Comparison of ENCODE assay signal across 21 cellular contexts in the genomic region with DNA sequence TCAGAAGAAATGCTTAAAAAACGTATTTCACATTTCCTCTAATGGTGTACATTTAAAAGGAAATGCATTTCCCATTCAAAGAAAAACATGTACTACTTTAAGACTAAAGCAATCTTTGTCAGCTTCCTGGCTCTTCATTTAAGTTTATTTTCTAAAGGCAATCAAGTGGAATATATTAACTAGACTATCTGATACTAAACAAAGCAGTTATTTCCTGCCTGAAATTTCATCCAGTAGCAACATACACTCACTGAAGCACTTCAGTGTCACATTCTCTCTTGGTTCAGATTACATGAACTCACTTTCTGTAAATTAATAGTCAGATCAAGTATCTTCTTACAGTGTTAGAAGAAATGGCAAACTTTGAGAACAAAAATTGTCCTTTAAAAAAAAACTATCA. TPM values are rescaled to one million over a fixed set of nuclear protein-coding genes. Genes with fewer than 3 reads are reported as not detected.
DNase-seq lines count a peak whose midpoint lies in the region; ATAC-seq and TF ChIP-seq lines count a peak whose summit lies in the region.
"Had no signal": no experiment of that assay in that cellular context is flagged by ENCODE, and none has a peak within 500 bp of the region (broad histone marks: within the 10 kb centered on the region; RNA-seq: fewer than 3 reads in every experiment).

No MANE protein-coding gene starts in this region.

- H3K36me3 ChIP-seq in SU-DHL-6 (ENCODE audit: low read length): no peaks in the 10 kb centered on the region
- H3K36me3 ChIP-seq in breast epithelium: no peaks in the 10 kb centered on the region
- H3K36me3 ChIP-seq: cardiac muscle cell, esophagus muscularis mucosa, heart right ventricle had no signal

- TF ChIP-seq POLR2A in breast epithelium (IDR thresholded peaks at IDR 0.05): no peak

- no peak overlapping the region for H2AFZ ChIP-seq in SU-DHL-6 (ENCODE audit: low read depth, low read length, severe bottlenecking)

- peaks cover 89% of the 10 kb centered on the region for H3K79me2 ChIP-seq in SU-DHL-6 (ENCODE audit: insufficient read depth, low read length)

- ATAC-seq in GM21515 (IDR thresholded peaks at IDR 0.05; ENCODE audit: unreplicated experiment): no peak
- ATAC-seq: heart right ventricle, sciatic nerve had no signal

- peaks cover 22% of the 10 kb centered on the region; the same call in 1 of the 2 replicates for H4K20me1 ChIP-seq in SU-DHL-6 (ENCODE audit: low read depth, low read length)

- H3K4me3 ChIP-seq in SU-DHL-6 (ENCODE audit: insufficient read depth, low read length, poor library complexity, severe bottlenecking) (no peak overlapping the region), breast epithelium (no peak overlapping the region)
- H3K4me3 ChIP-seq: cardiac muscle cell, esophagus muscularis mucosa, heart right ventricle had no signal

- H3K4me1 ChIP-seq in breast epithelium: no peaks in the 10 kb centered on the region

- H3K27me3 ChIP-seq in SU-DHL-6 (ENCODE audit: low read length) (no peaks in the 10 kb centered on the region), breast epithelium (no peaks in the 10 kb centered on the region)
- H3K27me3 ChIP-seq: cardiac muscle cell, esophagus muscularis mucosa, heart right ventricle had no signal

- peak overlapping the region; percentile 5 for H3K4me2 ChIP-seq in SU-DHL-6 (ENCODE audit: low read depth, low read length, poor library complexity, severe bottlenecking)

- no peaks in the 10 kb centered on the region for H3F3A ChIP-seq in SU-DHL-6 (ENCODE audit: insufficient read depth)

- H3K9me2 ChIP-seq in SU-DHL-6 (replicated peaks; ENCODE audit: insufficient read depth, low read length): no peaks in the 10 kb centered on the region

- DNase-seq in DMS153 (lab: John Stamatoyannopoulos, UW) (peak; percentile 31), DMS153 treated with DMSO at 0.1 percent for 48 hours (lab: John Stamatoyannopoulos, UW; ENCODE audit: unreplicated experiment) (no peak), DMS53 (lab: John Stamatoyannopoulos, UW) (peak; percentile 13), iris pigment epithelial cell (ENCODE audit: low read depth) (peak; percentile 67), breast epithelium (ENCODE audit: low spot score in 2 of 2) (no peak), AG08396 (ENCODE audit: low spot score) (no peak)
- DNase-seq: activated CD4-positive, alpha-beta T cell treated with anti-CD3 and anti-CD28 coated beads for 4 hours; activated CD8-positive, alpha-beta memory T cell treated with anti-CD3 and anti-CD28 coated beads, Interleukin-2, amount 50 U/mL, for 48 hours; activated naive CD4-positive, alpha-beta T cell treated with anti-CD3 and anti-CD28 coated beads, Interleukin-2, amount 50 U/mL, for 16 hours; heart right ventricle; NCI-H1694; NCI-H526; occipital lobe; stimulated activated CD4-positive, alpha-beta T cell treated with anti-CD3 and anti-CD28 coated beads, Interleukin-1b, Interleukin-23, amount 100 ng/mL, for 48 hours; T-helper 9 cell had no signal

- H3K9me3 ChIP-seq in SU-DHL-6 (ENCODE audit: insufficient read depth, low read length): no peaks in the 10 kb centered on the region
- no peaks in the 10 kb centered on the region for H3K9me3 ChIP-seq in breast epithelium
- H3K9me3 ChIP-seq: esophagus muscularis mucosa had no signal

- H3K9ac ChIP-seq in SU-DHL-6 (ENCODE audit: low read length): no peak overlapping the region

- H3K27ac ChIP-seq in SU-DHL-6 (ENCODE audit: low read depth, low read length) (no peak overlapping the region), breast epithelium (no peak overlapping the region)
- H3K27ac ChIP-seq: 22Rv1, cardiac muscle cell, esophagus muscularis mucosa, heart right ventricle had no signal

- intact Hi-C loops in breast epithelium (cut with DNase I; ENCODE audit: low total_unique reads): no loop called here

- TF ChIP-seq CTCF in SU-DHL-6 (IDR thresholded peaks at IDR 0.05; ENCODE audit: insufficient read depth, low read length, poor library complexity, severe bottlenecking) (no peak), breast epithelium (IDR thresholded peaks at IDR 0.05) (no peak)

RNA-seq across cellular contexts. Expression of gene LRBA, which starts 42.5 kb away (rescaled TPM):
- 100 to 1,000 TPM in 1 of 3 donors, 10 to 100 TPM in 2; 26.9 to 138 (median 93.7) TPM for total RNA-seq in breast epithelium

Comparison
In these comparisons a context has a peak if more than half of its experiments do, and no peak if none do; other contexts are left out.
1. DNase-seq: peak in DMS153 (single experiment), DMS53 (single experiment) and iris pigment epithelial cell (single experiment); none in DMS153 treated with DMSO at 0.1 percent for 48 hours (single experiment), breast epithelium (0 of 2) and AG08396 (single experiment).